Comparison of ENCODE assay signal across 18 cellular contexts in genomic region chr12:3295648-3296408, GRCh38.
DNase-seq lines count a peak whose midpoint lies in the region; ATAC-seq and TF ChIP-seq lines count a peak whose summit lies in the region.
"Had no signal": no experiment of that assay in that cellular context is flagged by ENCODE, and none has a peak within 500 bp of the region (broad histone marks: within the 10 kb centered on the region; RNA-seq: fewer than 3 reads in every experiment).

No MANE protein-coding gene starts in this region.

- no peak overlapping the region for H3K4ac ChIP-seq in mesenchymal stem cell (ENCODE audit: low read depth in 1 of 2, low read length in 2 of 2)

- WGBS in mesenchymal stem cell: 81% methylated on average over 16 of the region's 16 CpGs

- H3K36me3 ChIP-seq in mesenchymal stem cell (ENCODE audit: control insufficient read depth in 1 of 2, insufficient read depth in 2 of 2, low read depth in 1 of 2, low read length in 2 of 2): peaks cover 0 to 9% of the 10 kb centered on the region in 2 experiments
- no peaks in the 10 kb centered on the region for H3K36me3 ChIP-seq in CD4-positive, alpha-beta memory T cell (ENCODE audit: insufficient read depth, low read length)
- H3K36me3 ChIP-seq in naive thymus-derived CD4-positive, alpha-beta T cell (ENCODE audit: control insufficient read depth in 2 of 3, insufficient read depth in 3 of 3, low read length in 3 of 3): no peaks in the 10 kb centered on the region
- H3K36me3 ChIP-seq in vagina: no peaks in the 10 kb centered on the region
- H3K36me3 ChIP-seq: gastrocnemius medialis, suprapubic skin had no signal

- peaks cover 10 to 13% (median 12%) of the 10 kb centered on the region in 4 donors for H3K4me1 Mint-ChIP-seq in CD4-positive, alpha-beta memory T cell
- H3K4me1 Mint-ChIP-seq in naive thymus-derived CD4-positive, alpha-beta T cell: peaks cover 9 to 14% (median 12%) of the 10 kb centered on the region in 7 donors

- no peaks in the 10 kb centered on the region for H3K9me3 ChIP-seq in mesenchymal stem cell (ENCODE audit: control insufficient read depth, low read length)
- H3K9me3 ChIP-seq in CD4-positive, alpha-beta memory T cell (ENCODE audit: control insufficient read depth in 1 of 2, low read length in 2 of 2): no peaks in the 10 kb centered on the region
- H3K9me3 ChIP-seq in naive thymus-derived CD4-positive, alpha-beta T cell (ENCODE audit: control insufficient read depth in 2 of 3, low read length in 3 of 3): no peaks in the 10 kb centered on the region
- no peaks in the 10 kb centered on the region for H3K9me3 ChIP-seq in vagina
- H3K9me3 ChIP-seq: A549, gastrocnemius medialis, suprapubic skin had no signal

- H3K27ac Mint-ChIP-seq in CD4-positive, alpha-beta memory T cell: no peak overlapping the region
- no peak overlapping the region for H3K27ac Mint-ChIP-seq in naive thymus-derived CD4-positive, alpha-beta T cell
- H3K27ac Mint-ChIP-seq: effector memory CD8-positive, alpha-beta T cell had no signal

- H2AK5ac ChIP-seq in mesenchymal stem cell (ENCODE audit: low read length, severe bottlenecking): no peak overlapping the region

- H2BK12ac ChIP-seq in mesenchymal stem cell (ENCODE audit: low read length in 2 of 2): no peak overlapping the region

- H3K27me3 Mint-ChIP-seq in CD4-positive, alpha-beta memory T cell: peaks cover 0 to 17% of the 10 kb centered on the region in 2 donors
- H3K27me3 Mint-ChIP-seq in naive thymus-derived CD4-positive, alpha-beta T cell: peaks cover 0 to 11% (median 6%) of the 10 kb centered on the region in 5 donors

- no peak overlapping the region for H3K23ac ChIP-seq in mesenchymal stem cell (ENCODE audit: low read length in 2 of 2)

- no peak overlapping the region for H4K8ac ChIP-seq in mesenchymal stem cell (ENCODE audit: low read length)

- CTCF ChIA-PET in CD4-positive, alpha-beta memory T cell (lab: Charles Lee; ENCODE audit: partially characterized antibody): interaction anchor here (0.9 to 7.5 kb wide), 2 partner anchors 481 to 512 kb away, joined by 3 to 222 read pairs; no protein-coding TSS in a partner anchor
- CTCF ChIA-PET in naive thymus-derived CD4-positive, alpha-beta T cell (lab: Charles Lee): no interaction called here

- no peak overlapping the region for H3K4me3 Mint-ChIP-seq in CD4-positive, alpha-beta memory T cell
- no peak overlapping the region for H3K4me3 Mint-ChIP-seq in naive thymus-derived CD4-positive, alpha-beta T cell
- H3K4me3 Mint-ChIP-seq: effector memory CD8-positive, alpha-beta T cell had no signal

- H2AFZ ChIP-seq in mesenchymal stem cell (ENCODE audit: low read depth, low read length): no peak overlapping the region

- H4K91ac ChIP-seq in mesenchymal stem cell (ENCODE audit: low read length): no peak overlapping the region

- intact Hi-C loops in CD4-positive, alpha-beta memory T cell (cut with micrococcal nuclease): no loop called here
- intact Hi-C loops in naive thymus-derived CD4-positive, alpha-beta T cell (cut with micrococcal nuclease): no loop called here
- intact Hi-C loops in vagina (cut with DNase I): no loop called here

- POLR2A ChIA-PET in CD4-positive, alpha-beta memory T cell (lab: Charles Lee; ENCODE audit: partially characterized antibody): no interaction called here
- POLR2A ChIA-PET in naive thymus-derived CD4-positive, alpha-beta T cell (lab: Charles Lee): no interaction called here

- ATAC-seq in naive thymus-derived CD4-positive, alpha-beta T cell: no peak
- ATAC-seq: A549; effector memory CD8-positive, alpha-beta T cell; gastrocnemius medialis; Panc1 had no signal

- peak; percentile 54 for DNase-seq in AG08395 (ENCODE audit: low spot score)
- peak; percentile 33 for DNase-seq in NCI-H226
- peak; percentile 32 for DNase-seq in fibroblast of mammary gland (ENCODE audit: low read depth)
- DNase-seq in mesenchymal stem cell: no peak
- no peak for DNase-seq in NCI-H748 (lab: John Stamatoyannopoulos, UW; ENCODE audit: unreplicated experiment)
- DNase-seq in CD4-positive, alpha-beta memory T cell: no peak
- no peak for DNase-seq in naive thymus-derived CD4-positive, alpha-beta T cell
- DNase-seq in vagina (ENCODE audit: extremely low spot score in 2 of 2): no peak
- DNase-seq: activated gamma-delta T cell treated with Interleukin-2 at 50 U/mL for 16 hours; COR-L47; effector memory CD8-positive, alpha-beta T cell; gastrocnemius medialis; MM.1S; NCI-H1930; NCI-H526 had no signal

- H2BK5ac ChIP-seq in mesenchymal stem cell (ENCODE audit: low read depth, low read length, poor library complexity, severe bottlenecking): no peak overlapping the region

- H3K14ac ChIP-seq in mesenchymal stem cell (ENCODE audit: low read length in 2 of 2): no peak overlapping the region

- H3K79me1 ChIP-seq in mesenchymal stem cell (replicated peaks; ENCODE audit: low read length, poor library complexity, severe bottlenecking): no peaks in the 10 kb centered on the region

- H3K9me3 Mint-ChIP-seq in CD4-positive, alpha-beta memory T cell: no peaks in the 10 kb centered on the region
- peaks cover 0 to 2% (median 0%) of the 10 kb centered on the region in 11 donors for H3K9me3 Mint-ChIP-seq in naive thymus-derived CD4-positive, alpha-beta T cell
- H3K9me3 Mint-ChIP-seq: effector memory CD8-positive, alpha-beta T cell had no signal

- H3K36me3 Mint-ChIP-seq in CD4-positive, alpha-beta memory T cell: no peaks in the 10 kb centered on the region
- no peaks in the 10 kb centered on the region for H3K36me3 Mint-ChIP-seq in naive thymus-derived CD4-positive, alpha-beta T cell

- H3K4me2 ChIP-seq in mesenchymal stem cell (ENCODE audit: low read length, poor library complexity, severe bottlenecking): no peak overlapping the region
- H3K4me2 ChIP-seq: A549 had no signal

- H2BK15ac ChIP-seq in mesenchymal stem cell (ENCODE audit: low read depth, poor library complexity, severe bottlenecking): no peak overlapping the region

- H3K18ac ChIP-seq in mesenchymal stem cell (ENCODE audit: low read depth in 1 of 2, low read length in 2 of 2): no peak overlapping the region

- no peak overlapping the region for H2BK120ac ChIP-seq in mesenchymal stem cell (ENCODE audit: low read depth, low read length)

- H3K27ac ChIP-seq in mesenchymal stem cell (ENCODE audit: low read length, poor library complexity, severe bottlenecking) (no peak overlapping the region), vagina (no peak overlapping the region)
- no peak overlapping the region for H3K27ac ChIP-seq in CD4-positive, alpha-beta memory T cell (ENCODE audit: low read depth, low read length)
- no peak overlapping the region for H3K27ac ChIP-seq in naive thymus-derived CD4-positive, alpha-beta T cell (ENCODE audit: low read depth, low read length)
- H3K27ac ChIP-seq: A549, gastrocnemius medialis, suprapubic skin had no signal

- H3K4me1 ChIP-seq in mesenchymal stem cell (ENCODE audit: control insufficient read depth, insufficient read depth, low read depth, low read length) (peaks cover 26% of the 10 kb centered on the region), vagina (peaks cover 23% of the 10 kb centered on the region)
- H3K4me1 ChIP-seq in CD4-positive, alpha-beta memory T cell (ENCODE audit: insufficient read depth, low read length): peaks cover 10% of the 10 kb centered on the region
- H3K4me1 ChIP-seq in naive thymus-derived CD4-positive, alpha-beta T cell (ENCODE audit: control insufficient read depth in 2 of 2, insufficient read depth in 2 of 2, low read length in 2 of 2): peaks cover 7 to 9% of the 10 kb centered on the region in 2 donors

- H3K4me3 ChIP-seq in fibroblast of mammary gland (ENCODE audit: control insufficient read depth, low read depth, low read length) (no peak overlapping the region), mesenchymal stem cell (ENCODE audit: insufficient read depth in 1 of 2, low read depth in 1 of 2, low read length in 2 of 2) (no peak overlapping the region), vagina (no peak overlapping the region)
- no peak overlapping the region for H3K4me3 ChIP-seq in CD4-positive, alpha-beta memory T cell (ENCODE audit: low read length in 2 of 2)
- H3K4me3 ChIP-seq in naive thymus-derived CD4-positive, alpha-beta T cell (ENCODE audit: low read length): no peak overlapping the region
- H3K4me3 ChIP-seq: A549, gastrocnemius medialis, suprapubic skin had no signal

- no peak for TF ChIP-seq CTCF in fibroblast of mammary gland (conservative IDR thresholded peaks at IDR 0.05; ENCODE audit: control insufficient read depth, insufficient read depth, low read depth, low read length)
- no peak for TF ChIP-seq CTCF in vagina (IDR thresholded peaks at IDR 0.05)

- H3K27me3 ChIP-seq in mesenchymal stem cell (ENCODE audit: control insufficient read depth in 1 of 2, insufficient read depth in 1 of 2, low read length in 2 of 2) (peaks cover 0 to 31% of the 10 kb centered on the region in 2 experiments), vagina (no peaks in the 10 kb centered on the region)
- H3K27me3 ChIP-seq in CD4-positive, alpha-beta memory T cell (ENCODE audit: insufficient read depth, low read length): no peaks in the 10 kb centered on the region
- no peaks in the 10 kb centered on the region for H3K27me3 ChIP-seq in naive thymus-derived CD4-positive, alpha-beta T cell (ENCODE audit: control insufficient read depth in 2 of 2, insufficient read depth in 2 of 2, low read length in 2 of 2)
- H3K27me3 ChIP-seq: gastrocnemius medialis, suprapubic skin had no signal

- TF ChIP-seq POLR2A in vagina (IDR thresholded peaks at IDR 0.05): no peak

- peak overlapping the region; percentile 38 for H3K9ac ChIP-seq in mesenchymal stem cell (ENCODE audit: low read length)

Comparison
In these comparisons a context has a peak if more than half of its experiments do, and no peak if none do; other contexts are left out.
1. DNase-seq: peak in AG08395 (single experiment), NCI-H226 (single experiment) and fibroblast of mammary gland (single experiment); none in mesenchymal stem cell (single experiment), NCI-H748 (single experiment), CD4-positive, alpha-beta memory T cell (0 of 5), naive thymus-derived CD4-positive, alpha-beta T cell (0 of 9) and vagina (0 of 2).